8 cellular contexts compared by ENCODE assay signal in genomic region chr7:44461387-44461786, GRCh38. TPM values are rescaled to one million over a fixed set of nuclear protein-coding genes. Genes with fewer than 3 reads are reported as not detected.
DNase-seq lines count a peak whose midpoint lies in the region; ATAC-seq and TF ChIP-seq lines count a peak whose summit lies in the region.

No MANE protein-coding gene starts in this region.

- H4K91ac ChIP-seq in neuronal stem cell (ENCODE audit: low read depth, low read length, poor library complexity), result no peak overlapping the region

- H3K27ac Mint-ChIP-seq in CD4-positive, CD25-positive, alpha-beta regulatory T cell, result peak overlapping the region; percentile 74 to 93 (median 90)
- H3K27ac Mint-ChIP-seq in activated B cell treated with CpG ODN at 0.5 μM for 24 hours, result no peak overlapping the region

- H3K23ac ChIP-seq in neuronal stem cell (ENCODE audit: low read depth, low read length, poor library complexity), result no peak overlapping the region

- no peak overlapping the region for H3K18ac ChIP-seq in neuronal stem cell (ENCODE audit: low read length)

- H3K27me3 ChIP-seq in CD4-positive, CD25-positive, alpha-beta regulatory T cell (ENCODE audit: control insufficient read depth, insufficient read depth, low read length), result no peaks in the 10 kb centered on the region
- H3K27me3 ChIP-seq in neuronal stem cell (ENCODE audit: control insufficient read depth in 3 of 3, insufficient read depth in 3 of 3, low read depth in 1 of 3, low read length in 3 of 3), result no peaks in the 10 kb centered on the region

- H3K9me3 ChIP-seq in CD4-positive, CD25-positive, alpha-beta regulatory T cell (ENCODE audit: control insufficient read depth in 2 of 2, low read length in 2 of 2), result no peaks in the 10 kb centered on the region
- no peaks in the 10 kb centered on the region for H3K9me3 ChIP-seq in HEK293 (ENCODE audit: control insufficient read depth, insufficient read depth, low read depth, low read length)
- H3K9me3 ChIP-seq in neuronal stem cell (replicated peaks in 1 of 2; ENCODE audit: control insufficient read depth in 2 of 2, insufficient read depth in 1 of 2, low read depth in 1 of 2, low read length in 2 of 2), result no peaks in the 10 kb centered on the region

- no peak overlapping the region for H2BK12ac ChIP-seq in neuronal stem cell (ENCODE audit: low read length)

- CTCF ChIA-PET in HEK293 (lab: Yijun Ruan, JAX), result interaction anchor here (0.6 to 1.3 kb wide), 3 partner anchors 53 to 221 kb away, joined by 3 read pairs; no protein-coding TSS in a partner anchor
- CTCF ChIA-PET in activated B cell treated with CpG ODN at 0.5 μM for 24 hours (lab: Charles Lee), result no interaction called here

- H4K8ac ChIP-seq in neuronal stem cell (ENCODE audit: low read depth, low read length), result no peak overlapping the region

- H3K4me3 ChIP-seq in CD4-positive, CD25-positive, alpha-beta regulatory T cell (ENCODE audit: low read depth, low read length), result peak overlapping the region; percentile 62
- H3K4me3 ChIP-seq in HEK293 (ENCODE audit: low read depth, low read length) (no peak overlapping the region), foreskin fibroblast (ENCODE audit: low read depth in 1 of 2, low read length in 2 of 2) (no peak overlapping the region), neuronal stem cell (ENCODE audit: low read length in 2 of 2) (no peak overlapping the region)

- POLR2A ChIA-PET in HEK293 (lab: Yijun Ruan, JAX), result no interaction called here
- POLR2A ChIA-PET in activated B cell treated with CpG ODN at 0.5 μM for 24 hours (lab: Charles Lee), result no interaction called here

- no peak overlapping the region for H2BK15ac ChIP-seq in neuronal stem cell (ENCODE audit: low read length)

- no peaks in the 10 kb centered on the region for H3K9me3 Mint-ChIP-seq in CD4-positive, CD25-positive, alpha-beta regulatory T cell
- H3K9me3 Mint-ChIP-seq in activated B cell treated with CpG ODN at 0.5 μM for 24 hours, result no peaks in the 10 kb centered on the region

- H2AK5ac ChIP-seq in neuronal stem cell (ENCODE audit: low read depth, low read length), result no peak overlapping the region

- H3K36me3 Mint-ChIP-seq in CD4-positive, CD25-positive, alpha-beta regulatory T cell, result peaks cover 38% of the 10 kb centered on the region
- peaks cover 45% of the 10 kb centered on the region for H3K36me3 Mint-ChIP-seq in activated B cell treated with CpG ODN at 0.5 μM for 24 hours (ENCODE audit: low read depth)

- peaks cover 15% of the 10 kb centered on the region for H3K36me3 ChIP-seq in CD4-positive, CD25-positive, alpha-beta regulatory T cell (ENCODE audit: control insufficient read depth, insufficient read depth, low read length)
- H3K36me3 ChIP-seq in HEK293 (ENCODE audit: control insufficient read depth in 2 of 2, insufficient read depth in 1 of 2, low read length in 2 of 2) (peaks cover 15 to 30% of the 10 kb centered on the region in 2 experiments; a peak in 2 of 3 replicates), neuronal stem cell (replicated peaks in 1 of 2; ENCODE audit: control insufficient read depth in 2 of 2, insufficient read depth in 2 of 2, low read length in 2 of 2) (peaks cover 6 to 64% of the 10 kb centered on the region in 2 donors)

- TF ChIP-seq CTCF in HEK293 (tag by site-specific recombination; IDR thresholded peaks at IDR 0.05) (no peak), activated B cell treated with CpG ODN at 0.5 μM for 24 hours (IDR thresholded peaks at IDR 0.05) (no peak), foreskin fibroblast (IDR thresholded peaks at IDR 0.05; ENCODE audit: low read depth, low read length) (no peak)

- H3K27ac ChIP-seq in CD4-positive, CD25-positive, alpha-beta regulatory T cell (ENCODE audit: insufficient read depth, low read length, poor library complexity, severe bottlenecking), result peak overlapping the region; percentile 58
- H3K27ac ChIP-seq in HEK293 (ENCODE audit: extremely low read depth, low read depth, low read length), result no peak overlapping the region
- H3K27ac ChIP-seq in neuronal stem cell (replicated peaks; ENCODE audit: low read length), result no peak overlapping the region

- ATAC-seq in CD4-positive, CD25-positive, alpha-beta regulatory T cell (ENCODE audit: low read depth in 2 of 2), result peak in 1 of 2 donors; percentile 23
- ATAC-seq in activated B cell treated with CpG ODN at 0.5 μM for 24 hours (ENCODE audit: low read depth), result no peak
- no peak for ATAC-seq in GM19328 (IDR thresholded peaks at IDR 0.05; ENCODE audit: unreplicated experiment)
- ATAC-seq in GM19395 (IDR thresholded peaks at IDR 0.05; ENCODE audit: unreplicated experiment), result no peak

- H2BK5ac ChIP-seq in neuronal stem cell (ENCODE audit: low read length), result no peak overlapping the region

- peaks cover 4% of the 10 kb centered on the region for H3K79me1 ChIP-seq in neuronal stem cell (ENCODE audit: low read depth, low read length)

- no CpG with 5 or more reads among the region's 2 CpGs for WGBS in neuronal stem cell (ENCODE audit: extremely low coverage in 2 of 2, insufficient read length in 2 of 2, insufficient replicate concordance in 1 of 2), 2 donors

- H3K4me2 ChIP-seq in neuronal stem cell (ENCODE audit: insufficient read depth, low read length, poor library complexity, severe bottlenecking), result no peak overlapping the region

- H2AFZ ChIP-seq in neuronal stem cell (ENCODE audit: low read length), result no peak overlapping the region

- peak in 2 of 3 donors; percentile 14 to 73 for DNase-seq in CD4-positive, CD25-positive, alpha-beta regulatory T cell
- DNase-seq in activated B cell treated with CpG ODN at 0.5 μM for 24 hours (no peak), foreskin fibroblast (peak; percentile 69 to 80), neuronal stem cell (ENCODE audit: low spot score) (no peak)
- DNase-seq in activated effector memory CD4-positive, alpha-beta T cell treated with anti-CD3 and anti-CD28 coated beads, Interleukin-2, amount 50 U/mL, for 16 hours, result no peak

- intact Hi-C loops in activated B cell treated with CpG ODN at 0.5 μM for 24 hours (cut with micrococcal nuclease), result loop anchor here (2.0 kb wide), 1 partner anchor 123 kb away; no protein-coding TSS in a partner anchor

- peak overlapping the region; percentile 57 to 77 (median 64) for H3K4me3 Mint-ChIP-seq in CD4-positive, CD25-positive, alpha-beta regulatory T cell
- H3K4me3 Mint-ChIP-seq in activated B cell treated with CpG ODN at 0.5 μM for 24 hours, result peak overlapping the region; percentile 59

- H3K4me1 ChIP-seq in CD4-positive, CD25-positive, alpha-beta regulatory T cell (ENCODE audit: control insufficient read depth, insufficient read depth, low read length, poor library complexity, severe bottlenecking), result peaks cover 43% of the 10 kb centered on the region
- 0 out of 2 replicates have a peak, but pooled peaks cover 2% of the 10 kb centered on the region for H3K4me1 ChIP-seq in HEK293 (ENCODE audit: control insufficient read depth, insufficient read depth, low read length)
- peaks cover 0 to 2% of the 10 kb centered on the region in 2 donors for H3K4me1 ChIP-seq in neuronal stem cell (ENCODE audit: control insufficient read depth in 2 of 2, insufficient read depth in 1 of 2, low read depth in 1 of 2, low read length in 2 of 2)

- no peak overlapping the region for H3K14ac ChIP-seq in neuronal stem cell (ENCODE audit: low read length)

- H3K4me1 Mint-ChIP-seq in CD4-positive, CD25-positive, alpha-beta regulatory T cell, result peaks cover 38 to 92% (median 62%) of the 10 kb centered on the region in 4 donors
- H3K4me1 Mint-ChIP-seq in activated B cell treated with CpG ODN at 0.5 μM for 24 hours, result peaks cover 55% of the 10 kb centered on the region

- no peak overlapping the region for H3K9ac ChIP-seq in neuronal stem cell (ENCODE audit: low read depth, low read length, poor library complexity)

- H3K4ac ChIP-seq in neuronal stem cell (ENCODE audit: low read length), result no peak overlapping the region

- H3K27me3 Mint-ChIP-seq in CD4-positive, CD25-positive, alpha-beta regulatory T cell, result peaks cover 5% of the 10 kb centered on the region
- H3K27me3 Mint-ChIP-seq in activated B cell treated with CpG ODN at 0.5 μM for 24 hours, result no peaks in the 10 kb centered on the region

- H2BK120ac ChIP-seq in neuronal stem cell (ENCODE audit: low read depth, low read length), result no peak overlapping the region

TF ChIP-seq in HEK293, 187 proteins besides CTCF, POLR2A, EP300 and RAD21 (continues in another document):
- no peak for TF ChIP-seq ZNF202 (tag by site-specific recombination; IDR thresholded peaks at IDR 0.05; ENCODE audit: borderline replicate concordance)
- no peak for TF ChIP-seq ZSCAN23 (tag by site-specific recombination; IDR thresholded peaks at IDR 0.05)
- no peak for TF ChIP-seq TCF7L2 (IDR thresholded peaks at IDR 0.05; ENCODE audit: borderline replicate concordance, low read depth, low read length)
- no peak for TF ChIP-seq BCL6B (tag by site-specific recombination; IDR thresholded peaks at IDR 0.05)
- peak; percentile 30; the same call in 1 of the 2 replicates for TF ChIP-seq ZBTB17 (tag by site-specific recombination; IDR thresholded peaks at IDR 0.05)

RNA-seq across cellular contexts. Expression of gene NUDCD3, which starts 29.1 kb away (rescaled TPM):
- 85.6 TPM for total RNA-seq in CD4-positive, CD25-positive, alpha-beta regulatory T cell
- polyA plus RNA-seq in CD4-positive, CD25-positive, alpha-beta regulatory T cell, result 10 to 100 TPM; 55.6 to 71.1 (median 66.2) TPM
- 80.7 and 85.1 TPM in 2 replicates for total RNA-seq in activated B cell treated with CpG ODN at 0.5 μM for 24 hours
- polyA plus RNA-seq in neuronal stem cell (2013, experiment 1 of 2), result 37.7 TPM
- 37.7 TPM for polyA plus RNA-seq in neuronal stem cell (2013, experiment 2 of 2)

Comparison
In these comparisons a context has a peak if more than half of its experiments do, and no peak if none do; other contexts are left out.
1. DNase-seq: peak in CD4-positive, CD25-positive, alpha-beta regulatory T cell (2 of 3) and foreskin fibroblast (2 of 2); none in activated B cell treated with CpG ODN at 0.5 μM for 24 hours (single experiment), activated effector memory CD4-positive, alpha-beta T cell treated with anti-CD3 and anti-CD28 coated beads, Interleukin-2, amount 50 U/mL, for 16 hours (single experiment) and neuronal stem cell (single experiment).